8 cellular contexts compared by ENCODE assay signal in the genomic region with DNA sequence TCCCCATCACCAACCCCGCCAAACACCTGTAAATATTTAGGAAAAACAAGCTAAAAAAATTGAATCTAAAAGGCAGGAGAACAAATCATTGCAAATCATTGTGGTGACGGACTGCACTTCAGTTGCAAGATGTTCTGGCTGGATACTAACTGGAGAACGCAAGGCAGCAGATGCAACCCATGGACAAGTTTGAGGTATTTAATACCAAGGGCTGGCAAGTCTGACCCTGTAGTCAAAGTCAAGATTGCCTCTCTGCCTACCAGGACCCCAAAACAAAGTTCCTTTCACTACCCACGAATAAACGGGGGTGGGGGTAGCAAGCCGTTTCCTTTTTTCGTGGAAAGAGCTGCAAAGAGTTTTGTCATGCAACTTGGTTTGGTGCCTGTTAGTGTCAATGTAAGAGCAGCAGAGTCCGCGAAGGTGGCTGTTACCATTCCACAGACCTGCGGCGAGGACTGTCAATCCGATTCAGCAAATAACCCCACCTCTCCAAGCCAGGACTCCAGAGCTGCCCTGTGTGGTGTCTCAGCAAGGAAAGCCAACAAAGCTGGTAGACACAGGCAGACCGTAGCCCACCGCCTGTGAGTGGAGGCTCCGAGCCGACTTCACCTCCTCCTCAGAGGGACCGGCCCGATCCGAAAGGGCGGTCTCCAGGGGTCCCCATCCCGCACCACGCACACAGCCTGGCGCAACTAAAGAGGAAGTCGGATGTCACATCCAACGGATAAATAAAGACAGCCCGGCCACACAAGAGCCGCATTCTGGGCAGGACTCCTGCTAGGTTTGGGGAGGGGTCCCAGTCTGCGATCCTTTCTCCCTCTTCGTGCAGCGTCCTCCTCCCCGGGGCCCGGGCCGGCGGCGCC. TPM values are rescaled to one million over a fixed set of nuclear protein-coding genes. Genes with fewer than 3 reads are reported as not detected.
DNase-seq lines count a peak whose midpoint lies in the region; ATAC-seq, FAIRE-seq and TF ChIP-seq lines count a peak whose summit lies in the region.

No MANE protein-coding gene starts in this region.

- peak overlapping the region; percentile 95 to 99 (median 96) for H3K27ac Mint-ChIP-seq in CD8-positive, alpha-beta memory T cell

- H3K9me3 Mint-ChIP-seq in CD8-positive, alpha-beta memory T cell, result no peaks in the 10 kb centered on the region

- CTCF ChIA-PET in CD8-positive, alpha-beta memory T cell (lab: Charles Lee), result interaction anchor here (0.7 to 6.4 kb wide), 27 partner anchors 8 to 196 kb away, joined by 3 to 80 read pairs (median 5); no protein-coding TSS in a partner anchor
- CTCF ChIA-PET in K562 (lab: Yijun Ruan, JAX; ENCODE audit: low intra/inter-chr PET ratio), result interaction anchor here (0.7 kb wide), 1 partner anchor 114 kb away, joined by 3 read pairs; no protein-coding TSS in a partner anchor

- no peak overlapping the region for H3K4me2 ChIP-seq in K562 (ENCODE audit: insufficient read depth, low read length)

- DNase-seq in CD8-positive, alpha-beta memory T cell, result peak; percentile 25 to 69 (median 44)
- DNase-seq in SJCRH30, result no peak
- no peak for DNase-seq in K562 (ENCODE audit: extremely low read depth in 1 of 4, low spot score in 3 of 4)
- peak; percentile 23 for DNase-seq in iPS-NIHi11 (ENCODE audit: low spot score)
- peak; percentile 38 for DNase-seq in small intestine
- no peak for DNase-seq in NCI-H2029 (lab: John Stamatoyannopoulos, UW)

- peaks cover 51% of the 10 kb centered on the region for H3K4me1 ChIP-seq in CD8-positive, alpha-beta memory T cell (ENCODE audit: insufficient read depth, low read length)
- H3K4me1 ChIP-seq in SJCRH30, result peaks cover 3% of the 10 kb centered on the region; the same call in 1 of the 2 replicates
- peaks cover 0 to 14% of the 10 kb centered on the region in 2 experiments; a peak in 2 of 5 replicates for H3K4me1 ChIP-seq in K562 (replicated peaks in 1 of 2; ENCODE audit: control insufficient read depth in 2 of 2, insufficient read depth in 2 of 2, low read length in 2 of 2)
- peaks cover 3 to 7% of the 10 kb centered on the region in 2 donors for H3K4me1 ChIP-seq in small intestine (ENCODE audit: control insufficient read depth in 2 of 2, insufficient read depth in 1 of 2, low read depth in 1 of 2, low read length in 1 of 2)

- TF ChIP-seq EP300 in K562 (IDR thresholded peaks at IDR 0.05; ENCODE audit: low read length), result no peak

- H3K9me3 ChIP-seq in CD8-positive, alpha-beta memory T cell (ENCODE audit: low read length), result no peaks in the 10 kb centered on the region
- H3K9me3 ChIP-seq in SJCRH30 (replicated peaks), result no peaks in the 10 kb centered on the region
- no peaks in the 10 kb centered on the region for H3K9me3 ChIP-seq in K562 (replicated peaks; ENCODE audit: control insufficient read depth, insufficient read depth, low read depth, low read length)
- no peaks in the 10 kb centered on the region for H3K9me3 ChIP-seq in small intestine (ENCODE audit: control insufficient read depth, low read depth)

- H3K27me3 ChIP-seq in CD8-positive, alpha-beta memory T cell (ENCODE audit: insufficient read depth, low read length, poor library complexity, severe bottlenecking), result no peaks in the 10 kb centered on the region
- H3K27me3 ChIP-seq in SJCRH30 (peaks cover 10% of the 10 kb centered on the region), K562 (ENCODE audit: control insufficient read depth in 2 of 2, insufficient read depth in 2 of 2, low read length in 2 of 2) (peaks cover 15 to 19% of the 10 kb centered on the region in 2 experiments), small intestine (ENCODE audit: control insufficient read depth in 2 of 2, insufficient read depth in 2 of 2, low read length in 2 of 2) (no peaks in the 10 kb centered on the region)

- peak overlapping the region in 1 of 2 experiments; percentile 9; a peak in 1 of 4 replicates for H3K9ac ChIP-seq in K562 (ENCODE audit: insufficient read depth in 1 of 2, low read depth in 2 of 2, low read length in 2 of 2)

- H3K36me3 Mint-ChIP-seq in CD8-positive, alpha-beta memory T cell, result peaks cover 0 to 19% (median 2%) of the 10 kb centered on the region in 3 donors

- intact Hi-C loops in K562 (cut with micrococcal nuclease), result loop anchor here (5.0 kb wide), 1 partner anchor 117 kb away; no protein-coding TSS in a partner anchor

- BruUV-seq in K562 (replicated peaks; lab: Mats Ljungman, UMichigan), result no TSS peak

- no peaks in the 10 kb centered on the region for H3K79me2 ChIP-seq in K562 (ENCODE audit: control insufficient read depth, insufficient read depth, low read length)

- H3K9me1 ChIP-seq in K562 (ENCODE audit: control insufficient read depth, insufficient read depth, low read length), result no peaks in the 10 kb centered on the region

- no peaks in the 10 kb centered on the region for H3K27me3 Mint-ChIP-seq in CD8-positive, alpha-beta memory T cell

- H3K4me1 Mint-ChIP-seq in CD8-positive, alpha-beta memory T cell, result peaks cover 57 to 74% (median 68%) of the 10 kb centered on the region in 3 donors

- H4K20me1 ChIP-seq in K562 (replicated peaks; ENCODE audit: control insufficient read depth, insufficient read depth, low read length), result no peaks in the 10 kb centered on the region

- ATAC-seq in HG02759 (IDR thresholded peaks at IDR 0.05; ENCODE audit: unreplicated experiment) (peak; percentile 2), K562 (no peak), GM21723 (IDR thresholded peaks at IDR 0.05; ENCODE audit: unreplicated experiment) (no peak)

- TF ChIP-seq CTCF in K562 (IDR thresholded peaks at IDR 0.05 in 2 of 3, conservative IDR thresholded peaks at IDR 0.05 in 1 of 3; ENCODE audit: insufficient read depth in 2 of 3, low read depth in 1 of 3, low read length in 3 of 3), result no peak

- no peak for TF ChIP-seq POLR2A in K562 (conservative IDR thresholded peaks at IDR 0.05)

- peak overlapping the region; percentile 85 for H3K4me3 ChIP-seq in CD8-positive, alpha-beta memory T cell (ENCODE audit: low read length)
- H3K4me3 ChIP-seq in SJCRH30 (peak overlapping the region; percentile 70), K562 (no peak overlapping the region; the same call in 1 of the 2 replicates), small intestine (ENCODE audit: low read depth in 1 of 2, low read length in 2 of 2) (peak overlapping the region; percentile 80 to 88)

- peak overlapping the region; percentile 79 for H3K27ac ChIP-seq in CD8-positive, alpha-beta memory T cell (ENCODE audit: low read depth, low read length)
- H3K27ac ChIP-seq in SJCRH30 (no peak overlapping the region), K562 (ENCODE audit: extremely low read depth, low read depth, low read length) (no peak overlapping the region), small intestine (ENCODE audit: low read depth in 1 of 2, low read length in 1 of 2) (peak overlapping the region; percentile 73 to 97)

- POLR2A ChIA-PET in CD8-positive, alpha-beta memory T cell (lab: Charles Lee), result interaction anchor here (0.5 to 4.8 kb wide), 22 partner anchors 9 to 196 kb away, joined by 3 to 68 read pairs (median 6); no protein-coding TSS in a partner anchor
- POLR2A ChIA-PET in K562 (lab: Yijun Ruan, JAX), result no interaction called here

- 34% methylated on average over 15 of the region's 35 CpGs for WGBS in K562 (ENCODE audit: insufficient coverage, low coverage, missing lambda C conversion rate)
- WGBS in small intestine, 3 donors, result 7 to 11% (median 8%) methylated on average over 33 to 35 of the region's 35 CpGs

- in situ Hi-C loops in K562 (cut with MboI), result no loop called here

- no peaks in the 10 kb centered on the region for H3K36me3 ChIP-seq in CD8-positive, alpha-beta memory T cell (ENCODE audit: insufficient read depth, low read length)
- H3K36me3 ChIP-seq in SJCRH30 (no peaks in the 10 kb centered on the region), K562 (ENCODE audit: control insufficient read depth, insufficient read depth, low read length) (no peaks in the 10 kb centered on the region), small intestine (ENCODE audit: control insufficient read depth in 2 of 2, insufficient read depth in 2 of 2, low read length in 2 of 2) (no peaks in the 10 kb centered on the region)

- H3K4me3 Mint-ChIP-seq in CD8-positive, alpha-beta memory T cell, result peak overlapping the region; percentile 84 to 98 (median 96)

- no peak for TF ChIP-seq RAD21 in K562 (CRISPR knock-in tag; conservative IDR thresholded peaks at IDR 0.05 in 1 of 2, IDR thresholded peaks at IDR 0.05 in 1 of 2)

- H2AFZ ChIP-seq in K562 (ENCODE audit: low read depth, low read length), result no peak overlapping the region

- FAIRE-seq in K562 (lab: Jason Lieb, UNC), result no peak
- no peak for FAIRE-seq in small intestine (lab: Jason Lieb, UNC)

TF ChIP-seq in K562, 482 proteins besides CTCF, POLR2A, EP300 and RAD21 (continues in another document):
- TF ChIP-seq JUNB (CRISPR knock-in tag; conservative IDR thresholded peaks at IDR 0.05), result no peak
- 0 out of 2 replicates have a peak, but pooled peaks have one; percentile 42 for TF ChIP-seq EZH2 (IDR thresholded peaks at IDR 0.05; ENCODE audit: borderline replicate concordance, low read depth, low read length)
- TF ChIP-seq MAFF (IDR thresholded peaks at IDR 0.05; ENCODE audit: low read length), result no peak
- no peak for TF ChIP-seq RBBP5 (IDR thresholded peaks at IDR 0.05; ENCODE audit: borderline replicate concordance, insufficient read depth, low read length, poor library complexity, severe bottlenecking)

RNA-seq across cellular contexts. Expression of a gene that starts 1.0 kb away (rescaled TPM):
- total RNA-seq in CD8-positive, alpha-beta memory T cell, result 100 to 1,000 TPM; 142 to 150 TPM
- polyA plus RNA-seq in CD8-positive, alpha-beta memory T cell, result 90.1 TPM
- 0.48 and 0.85 TPM in 2 replicates for total RNA-seq in SJCRH30 (2014; rRNA removed; shearing (Covaris generic))
- total RNA-seq in K562 (2011; cell fraction: chromatin; rRNA removed; ENCODE audit: low replicate concordance), result 0.30 and 0.33 TPM in 2 replicates
- not detected in 2 replicates for total RNA-seq in K562 (2011; cell fraction: nucleolus; rRNA removed)
- not detected in 2 replicates for total RNA-seq in K562 (2011; cell fraction: nucleoplasm; rRNA removed)
- total RNA-seq in K562 (2014; rRNA removed), result 0.08 TPM in 1 of 2 replicates, not detected in the other
- not detected in 2 replicates for total RNA-seq in K562 (2014; rRNA removed; fragmentation: Illumina TruSeq; extraction: Trizol)
- 0.04 TPM in 2 replicates for total RNA-seq in K562 (2015; rRNA removed; fragmentation: Illumina TruSeq; extraction: Trizol)
- 0.25 and 0.64 TPM in 2 replicates for total RNA-seq in K562 (2021)
- 0.04 TPM in 2 replicates for polyA plus RNA-seq in K562 (2011; rRNA removed)
- 0.03 TPM in 1 of 2 replicates, not detected in the other for polyA plus RNA-seq in K562 (2011; cell fraction: cytosol; rRNA removed)
- 0.37 and 0.52 TPM in 2 replicates for polyA plus RNA-seq in K562 (2011; cell fraction: nucleus; rRNA removed)
- polyA plus RNA-seq in K562 (2012), result 0.01 and 0.37 TPM in 2 replicates
- polyA plus RNA-seq in K562 (2014; fragmentation: Illumina TruSeq; extraction: Trizol), result 0.01 and 0.03 TPM in 2 replicates
- polyA plus RNA-seq in K562 (2014; fragmentation: Nextera tagmentation; extraction: Ambion mirVana), result under 1 TPM in 1 of 2 experiments, not detected in 1; 0.10 TPM
- 0.09 TPM in 1 of 2 replicates, not detected in the other for polyA plus RNA-seq in K562 (2014; rRNA removed)
- polyA minus RNA-seq in K562 (2011; rRNA and poly(A)+ RNA removed), result 0.11 TPM in 1 of 2 replicates, not detected in the other
- polyA minus RNA-seq in K562 (2011; cell fraction: cytosol; rRNA and poly(A)+ RNA removed), result not detected in 2 replicates
- polyA minus RNA-seq in K562 (2011; cell fraction: nucleus; rRNA and poly(A)+ RNA removed), result not detected in 2 replicates
- polyA plus RNA-seq in small intestine, result 1 to 10 TPM in 2 of 3 donors, under 1 TPM in 1; 0.89 to 2.0 (median 1.4) TPM

Comparison
In these comparisons a context has a peak if more than half of its experiments do, and no peak if none do; other contexts are left out.
1. DNase-seq: peak in CD8-positive, alpha-beta memory T cell (5 of 5), iPS-NIHi11 (single experiment) and small intestine (single experiment); none in SJCRH30 (0 of 2), K562 (0 of 4) and NCI-H2029 (single experiment).
2. H3K27ac ChIP-seq: peak in CD8-positive, alpha-beta memory T cell (single experiment) and small intestine (2 of 2); none in SJCRH30 (single experiment) and K562 (single experiment).
3. RNA of a gene that starts 1.0 kb away (total RNA-seq): 142 to 150 TPM in CD8-positive, alpha-beta memory T cell; 0.48 to 0.85 TPM in SJCRH30 and 0.04 to 0.64 TPM in K562; every median in the first group is over 10 times any median in the second.